Comparison of ENCODE assay signal across 8 cellular contexts in genomic region chr2:85418132-85419008, GRCh38. TPM values are rescaled to one million over a fixed set of nuclear protein-coding genes. Genes with fewer than 3 reads are reported as not detected.
DNase-seq lines count a peak whose midpoint lies in the region; ATAC-seq and FAIRE-seq lines count a peak whose summit lies in the region.

Gene SH2D6, plus strand, starts transcription at chr2:85418714. Its CDS starts 10,752 bp downstream, at chr2:85429466.

- no peaks in the 10 kb centered on the region for H3K9me3 ChIP-seq in muscle layer of duodenum (ENCODE audit: control insufficient read depth in 1 of 2, low read length in 2 of 2)

- ATAC-seq in GM21381 (IDR thresholded peaks at IDR 0.05; ENCODE audit: unreplicated experiment) (peak; percentile 73), esophagus mucosa (peak; percentile 54)
- ATAC-seq in activated T-cell treated with anti-CD3 and anti-CD28 coated beads, Interleukin-2, amount 50 U/mL, for 4 hours, result peak; percentile 89 to 91

- DNase-seq in DMS 273 (lab: John Stamatoyannopoulos, UW; ENCODE audit: unreplicated experiment) (peak; percentile 96), HTR-8/SVneo (ENCODE audit: insufficient read length, low spot score) (peak; percentile 89), OCI-M1 (lab: John Stamatoyannopoulos, UW) (peak; percentile 92)
- peak; percentile 77 for DNase-seq in activated T-cell treated with anti-CD3 and anti-CD28 coated beads, Interleukin-2, amount 50 U/mL, for 4 hours
- peak; percentile 58 for DNase-seq in stimulated activated CD8-positive, alpha-beta memory T cell treated with anti-CD3 and anti-CD28 coated beads, Interleukin-7, amount 100 ng/mL, for 24 hours (ENCODE audit: low read depth)

- H3K4me3 ChIP-seq in muscle layer of duodenum (ENCODE audit: low read depth in 1 of 2, low read length in 2 of 2), result peak within 1 kb of the TSS; percentile 77 to 82

- H3K4me3 Mint-ChIP-seq in activated T-cell treated with anti-CD3 and anti-CD28 coated beads, Interleukin-2, amount 50 U/mL, for 4 hours, result peak within 1 kb of the TSS; percentile 93

- peaks cover 28% of the 10 kb centered on the region for H3K4me1 Mint-ChIP-seq in activated T-cell treated with anti-CD3 and anti-CD28 coated beads, Interleukin-2, amount 50 U/mL, for 4 hours (ENCODE audit: low read depth)

- H3K4me1 ChIP-seq in muscle layer of duodenum (ENCODE audit: control insufficient read depth in 1 of 2, insufficient read depth in 2 of 2, low read length in 2 of 2), result peaks cover 11% of the 10 kb centered on the region in 2 donors

- no peaks in the 10 kb centered on the region for H3K27me3 ChIP-seq in muscle layer of duodenum (ENCODE audit: low read depth, low read length)

- FAIRE-seq in HTR-8/SVneo (lab: Jason Lieb, UNC), result peak; percentile 23

- H3K27me3 Mint-ChIP-seq in activated T-cell treated with anti-CD3 and anti-CD28 coated beads, Interleukin-2, amount 50 U/mL, for 4 hours (ENCODE audit: low read depth), result peaks cover 3% of the 10 kb centered on the region

- H3K27ac ChIP-seq in muscle layer of duodenum (ENCODE audit: low read length), result peak within 1 kb of the TSS; percentile 92

- H3K36me3 ChIP-seq in muscle layer of duodenum (ENCODE audit: control insufficient read depth in 1 of 2, insufficient read depth in 2 of 2, low read length in 2 of 2), result no peaks in the 10 kb centered on the region

- H3K36me3 Mint-ChIP-seq in activated T-cell treated with anti-CD3 and anti-CD28 coated beads, Interleukin-2, amount 50 U/mL, for 4 hours (ENCODE audit: insufficient read depth), result no peaks in the 10 kb centered on the region

- no peaks in the 10 kb centered on the region for H3K9me3 Mint-ChIP-seq in activated T-cell treated with anti-CD3 and anti-CD28 coated beads, Interleukin-2, amount 50 U/mL, for 4 hours

RNA-seq across cellular contexts. Expression of gene SH2D6, which starts in this region (rescaled TPM):
- under 1 TPM; 0.26 to 0.54 (median 0.40) TPM for total RNA-seq in activated T-cell treated with anti-CD3 and anti-CD28 coated beads, Interleukin-2, amount 50 U/mL, for 4 hours
- total RNA-seq in esophagus mucosa, result 0.12 TPM

Comparison
In these comparisons a context has a peak if more than half of its experiments do, and no peak if none do; other contexts are left out.
1. Peak in every context shown above with its lines: DNase-seq, ATAC-seq, H3K4me3 ChIP-seq and H3K27ac ChIP-seq.
2. Peak in DNase-seq and ATAC-seq in activated T-cell treated with anti-CD3 and anti-CD28 coated beads, Interleukin-2, amount 50 U/mL, for 4 hours; RNA of the gene not detected or under 1 TPM.
3. Peak in ATAC-seq in esophagus mucosa; RNA of the gene not detected or under 1 TPM.